Comparison of ENCODE assay signal across 28 cellular contexts in the genomic region with DNA sequence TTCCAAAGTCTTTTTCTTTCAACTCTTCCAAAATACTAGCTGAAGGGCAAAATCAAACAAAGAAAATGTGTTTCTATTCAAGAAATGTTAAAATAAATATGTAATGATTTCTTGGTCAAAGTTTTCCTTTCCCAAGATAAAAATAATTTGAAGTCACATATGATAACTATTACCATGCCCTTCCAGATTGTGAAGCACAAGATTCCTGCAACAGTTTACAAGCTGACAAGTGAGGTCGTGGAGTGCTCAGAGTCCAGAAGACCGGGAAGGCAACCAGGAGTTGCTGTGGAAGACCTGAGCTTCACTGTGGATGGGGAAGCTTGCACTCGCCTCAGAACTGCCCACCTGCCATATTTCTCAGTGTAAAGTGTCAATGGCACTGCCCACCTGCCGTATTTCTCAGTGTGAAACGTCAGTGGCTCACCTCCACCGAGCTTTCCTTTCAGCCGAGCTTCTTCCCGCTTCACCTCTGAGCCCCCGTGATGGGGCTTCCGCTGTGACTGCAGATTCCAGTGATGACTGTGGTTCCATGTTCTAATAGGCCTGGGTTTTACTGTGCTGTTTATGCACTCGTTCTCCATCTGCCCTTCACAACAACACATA.
"Had no signal": no experiment of that assay in that cellular context is flagged by ENCODE, and none has a peak within 500 bp of the region (broad histone marks: within the 10 kb centered on the region; RNA-seq: fewer than 3 reads in every experiment).

No MANE protein-coding gene starts in this region.

- H3K4me1 ChIP-seq: foreskin keratinocyte, uterus had no signal

- H3K36me3 ChIP-seq: heart right ventricle, neural progenitor cell, thoracic aorta, uterus had no signal

- H3K27ac ChIP-seq: dorsolateral prefrontal cortex, foreskin keratinocyte, heart right ventricle, neural progenitor cell, thoracic aorta had no signal

- H3K9ac ChIP-seq: neural progenitor cell had no signal

- H3K27me3 Mint-ChIP-seq: stimulated activated naive CD8-positive, alpha-beta T cell treated with anti-CD3 and anti-CD28 coated beads, Interleukin-15, Interleukin-2, amounts not matched to agents 100 ng/mL and 50 ng/mL, for 24 hours; type B pancreatic cell had no signal

- ATAC-seq: activated T-cell treated with anti-CD3 and anti-CD28 coated beads, Interleukin-2, amount 50 U/mL, for 72 hours; foreskin keratinocyte; heart right ventricle; naive thymus-derived CD8-positive, alpha-beta T cell; right cardiac atrium; stimulated activated effector memory CD8-positive, alpha-beta T cell treated with anti-CD3 and anti-CD28 coated beads, Interleukin-12 subunit alpha, Interleukin-12 subunit beta, amount 100 ng/mL, for 72 hours; T-cell had no signal

- H3K36me3 Mint-ChIP-seq: stimulated activated effector memory CD8-positive, alpha-beta T cell treated with anti-CD3 and anti-CD28 coated beads, Interleukin-12 subunit alpha, Interleukin-12 subunit beta, amount 100 ng/mL, for 72 hours; T-cell; type B pancreatic cell had no signal

- DNase-seq: activated CD4-positive, alpha-beta T cell treated with anti-CD3 and anti-CD28 coated beads for 4 hours; activated CD4-positive, alpha-beta T cell treated with anti-CD3 and anti-CD28 coated beads, Interleukin-2, amount 50 U/mL, for 4 hours; activated effector memory CD4-positive, alpha-beta T cell treated with Interleukin-2 at 50 U/mL for 16 hours; activated naive CD4-positive, alpha-beta T cell treated with Interleukin-2 at 50 U/mL for 16 hours; activated T-cell treated with anti-CD3 and anti-CD28 coated beads for 4 hours; activated T-cell treated with anti-CD3 and anti-CD28 coated beads, Interleukin-2, amount 50 U/mL, for 72 hours; anterior cingulate cortex; cerebellar nuclear complex; dorsolateral prefrontal cortex; effector memory CD4-positive, alpha-beta T cell; erythroblast; foreskin keratinocyte; heart right ventricle; mesenchymal stem cell; naive thymus-derived CD8-positive, alpha-beta T cell; occipital lobe; right cardiac atrium; stimulated activated CD4-positive, alpha-beta T cell treated with anti-CD3 and anti-CD28 coated beads, Interleukin-4, amount 100 ng/mL, for 24 hours; T-cell; uterus had no signal

- H3K4me3 ChIP-seq: coronary artery, dorsolateral prefrontal cortex, heart right ventricle, neural progenitor cell, skin epidermis, thoracic aorta, uterus had no signal

- H3K4me2 ChIP-seq: neural progenitor cell had no signal

- H3K4me3 Mint-ChIP-seq: activated naive CD8-positive, alpha-beta T cell; activated T-cell treated with anti-CD3 and anti-CD28 coated beads, Interleukin-2, amount 50 U/mL, for 72 hours; naive thymus-derived CD8-positive, alpha-beta T cell; neural progenitor cell; stimulated activated effector memory CD8-positive, alpha-beta T cell treated with anti-CD3 and anti-CD28 coated beads, Interleukin-12 subunit alpha, Interleukin-12 subunit beta, amount 100 ng/mL, for 72 hours; stimulated activated naive CD8-positive, alpha-beta T cell treated with anti-CD3 and anti-CD28 coated beads, Interleukin-15, Interleukin-2, amounts not matched to agents 100 ng/mL and 50 ng/mL, for 24 hours; T-cell; type B pancreatic cell had no signal

- H3K4me1 Mint-ChIP-seq: naive thymus-derived CD8-positive, alpha-beta T cell; stimulated activated effector memory CD8-positive, alpha-beta T cell treated with anti-CD3 and anti-CD28 coated beads, Interleukin-12 subunit alpha, Interleukin-12 subunit beta, amount 100 ng/mL, for 72 hours; T-cell had no signal

- H3K27ac Mint-ChIP-seq: activated naive CD8-positive, alpha-beta T cell; activated T-cell treated with anti-CD3 and anti-CD28 coated beads, Interleukin-2, amount 50 U/mL, for 72 hours; naive thymus-derived CD8-positive, alpha-beta T cell; neural progenitor cell; stimulated activated effector memory CD8-positive, alpha-beta T cell treated with anti-CD3 and anti-CD28 coated beads, Interleukin-12 subunit alpha, Interleukin-12 subunit beta, amount 100 ng/mL, for 72 hours; stimulated activated naive CD8-positive, alpha-beta T cell treated with anti-CD3 and anti-CD28 coated beads, Interleukin-15, Interleukin-2, amounts not matched to agents 100 ng/mL and 50 ng/mL, for 24 hours; T-cell; type B pancreatic cell had no signal

- H3K27me3 ChIP-seq: foreskin keratinocyte, neural progenitor cell, uterus had no signal

- H2AFZ ChIP-seq: neural progenitor cell had no signal

- H3K9me3 ChIP-seq: uterus had no signal
